18 cellular contexts compared by ENCODE assay signal in the genomic region with DNA sequence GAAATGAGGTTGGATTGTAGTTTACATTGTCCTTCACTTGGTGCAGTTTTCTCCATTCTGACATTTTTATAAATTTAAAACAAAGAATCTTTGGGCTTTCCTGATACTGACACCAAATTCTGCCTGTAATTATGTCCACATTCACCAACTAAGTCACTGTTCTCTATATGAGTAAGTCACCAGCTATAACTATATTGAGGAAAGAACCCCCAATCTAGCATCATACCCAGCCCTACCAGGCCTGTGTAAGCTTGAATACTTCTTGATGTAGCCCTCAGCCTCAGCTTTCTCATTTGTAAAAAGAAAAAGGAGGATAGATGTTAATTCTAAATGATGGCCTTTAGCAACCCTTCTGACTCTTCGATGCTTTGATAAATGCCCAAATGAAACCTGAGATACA.
DNase-seq lines count a peak whose midpoint lies in the region; ATAC-seq and TF ChIP-seq lines count a peak whose summit lies in the region.
"Had no signal": no experiment of that assay in that cellular context is flagged by ENCODE, and none has a peak within 500 bp of the region (broad histone marks: within the 10 kb centered on the region; RNA-seq: fewer than 3 reads in every experiment).

No MANE protein-coding gene starts in this region.

- H3K9me3 ChIP-seq in IMR-90 (ENCODE audit: control insufficient read depth, insufficient read depth, low read length): no peaks in the 10 kb centered on the region
- H3K9me3 ChIP-seq in SJSA1 (replicated peaks): no peaks in the 10 kb centered on the region; the same call in 1 of the 2 replicates
- H3K9me3 ChIP-seq: Caco-2 had no signal

- H3K27ac Mint-ChIP-seq in Calu3 (ENCODE audit: unreplicated experiment) (peak overlapping the region; percentile 80), T-cell (no peak overlapping the region), osteocyte (ENCODE audit: unreplicated experiment) (no peak overlapping the region)
- H3K27ac Mint-ChIP-seq: CD4-positive, alpha-beta T cell; GM23338 had no signal

- no peaks in the 10 kb centered on the region for H3K27me3 ChIP-seq in IMR-90 (ENCODE audit: control insufficient read depth, insufficient read depth, low read length)
- H3K27me3 ChIP-seq in SJSA1 (replicated peaks): no peaks in the 10 kb centered on the region
- H3K27me3 ChIP-seq in foreskin keratinocyte: no peaks in the 10 kb centered on the region

- H4K91ac ChIP-seq in IMR-90 (ENCODE audit: insufficient read depth, low read depth, low read length): peak overlapping the region; percentile 73

- H2BK15ac ChIP-seq in IMR-90 (ENCODE audit: low read depth, low read length): peak overlapping the region; percentile 55

- intact Hi-C loops in Calu3 (cut with micrococcal nuclease; ENCODE audit: unreplicated experiment): loop anchor here (10.0 kb wide), 1 partner anchor 193 kb away; no protein-coding TSS in a partner anchor
- intact Hi-C loops in IMR-90 (cut with micrococcal nuclease): loop anchor here (10.0 kb wide), 1 partner anchor 193 kb away; no protein-coding TSS in a partner anchor

- no peaks in the 10 kb centered on the region for H3K27me3 Mint-ChIP-seq in Calu3 (ENCODE audit: unreplicated experiment)
- peaks cover 0 to 12% of the 10 kb centered on the region in 2 donors for H3K27me3 Mint-ChIP-seq in T-cell
- H3K27me3 Mint-ChIP-seq in osteocyte (ENCODE audit: unreplicated experiment): no peaks in the 10 kb centered on the region

- no peak for DNase-seq in Calu3
- DNase-seq in IMR-90: no peak
- no peak for DNase-seq in SJSA1 (ENCODE audit: low read depth in 1 of 2, low spot score in 2 of 2)
- no peak for DNase-seq in foreskin keratinocyte
- no peak for DNase-seq in T-cell
- DNase-seq in osteocyte (ENCODE audit: extremely low spot score, unreplicated experiment): no peak
- DNase-seq in NCI-H526 treated with DMSO at 0.1 percent for 48 hours (lab: John Stamatoyannopoulos, UW): no peak
- DNase-seq: AML-193; Caco-2; CD4-positive, alpha-beta T cell; DMS153; DMS79 treated with DMSO at 0.1 percent for 48 hours; GF-D8; H7 had no signal

- H3K36me3 ChIP-seq in IMR-90 (ENCODE audit: control insufficient read depth, insufficient read depth, low read length) (no peaks in the 10 kb centered on the region), SJSA1 (no peaks in the 10 kb centered on the region)

- in situ Hi-C loops in IMR-90 (cut with MboI; ENCODE audit: low sequenced_read_pairs): no loop called here

- peak overlapping the region; percentile 54 to 80 for H4K8ac ChIP-seq in IMR-90 (ENCODE audit: low read depth in 2 of 2, low read length in 2 of 2)

- ATAC-seq in IMR-90 (ENCODE audit: low read depth) (no peak), foreskin keratinocyte (no peak), HG03469 (IDR thresholded peaks at IDR 0.05; ENCODE audit: unreplicated experiment) (no peak), T-cell (replicated peaks in 1 of 4) (no peak)
- ATAC-seq: GM23338, HCT116 had no signal

- 0 out of 2 replicates have a peak, but pooled peaks cover 2% of the 10 kb centered on the region for H3K9me1 ChIP-seq in IMR-90 (ENCODE audit: insufficient read depth, low read length)

- H3K27ac ChIP-seq in IMR-90 (ENCODE audit: insufficient read depth, low read length) (no peak overlapping the region), SJSA1 (peak overlapping the region; percentile 28), foreskin keratinocyte (peak overlapping the region; percentile 98)
- H3K27ac ChIP-seq: C4-2B had no signal

- no peak overlapping the region for H2AK9ac ChIP-seq in IMR-90 (replicated peaks; ENCODE audit: low read depth, low read length, poor library complexity)

- H3K36me3 Mint-ChIP-seq in Calu3 (ENCODE audit: insufficient read depth, unreplicated experiment) (peaks cover 10% of the 10 kb centered on the region), T-cell (no peaks in the 10 kb centered on the region), osteocyte (ENCODE audit: unreplicated experiment) (no peaks in the 10 kb centered on the region)

- peaks cover 7% of the 10 kb centered on the region; the same call in 1 of the 2 replicates for H3K4me1 ChIP-seq in IMR-90 (ENCODE audit: control insufficient read depth, insufficient read depth, low read length)
- H3K4me1 ChIP-seq in SJSA1 (replicated peaks): peaks cover 58% of the 10 kb centered on the region
- H3K4me1 ChIP-seq in foreskin keratinocyte: peaks cover 33% of the 10 kb centered on the region
- H3K4me1 ChIP-seq: Caco-2 had no signal

- peak overlapping the region; percentile 62 for H2BK5ac ChIP-seq in IMR-90 (ENCODE audit: low read depth, low read length, poor library complexity, severe bottlenecking)

- peak overlapping the region; percentile 94; the same call in 1 of the 2 replicates for H2BK20ac ChIP-seq in IMR-90 (ENCODE audit: low read depth, low read length)

- peak overlapping the region; percentile 86 for H2AK5ac ChIP-seq in IMR-90 (ENCODE audit: low read depth, low read length)

- no peak overlapping the region for H3K4me2 ChIP-seq in IMR-90 (ENCODE audit: low read depth, low read length)
- H3K4me2 ChIP-seq: GM23338 had no signal

- no peak for TF ChIP-seq POLR2A in IMR-90 (IDR thresholded peaks at IDR 0.05; ENCODE audit: low read depth, low read length)

- H3K4me3 ChIP-seq in IMR-90 (ENCODE audit: insufficient read depth, low read depth, low read length): no peak overlapping the region
- H3K4me3 ChIP-seq in SJSA1: no peak overlapping the region
- H3K4me3 ChIP-seq: GM23338 had no signal

- no peak for TF ChIP-seq CTCF in Calu3 (IDR thresholded peaks at IDR 0.05; ENCODE audit: unreplicated experiment)
- TF ChIP-seq CTCF in IMR-90 (conservative IDR thresholded peaks at IDR 0.05; ENCODE audit: low read depth, low read length): no peak
- TF ChIP-seq CTCF in foreskin keratinocyte (conservative IDR thresholded peaks at IDR 0.05): no peak
- TF ChIP-seq CTCF in osteocyte (IDR thresholded peaks at IDR 0.05): no peak

- H3K9ac ChIP-seq in IMR-90 (ENCODE audit: low read depth, low read length): no peak overlapping the region

- CTCF ChIA-PET in Calu3 (lab: Charles Lee): no interaction called here
- CTCF ChIA-PET in IMR-90 (lab: Yijun Ruan, JAX): interaction anchor here (0.5 kb wide), 1 partner anchor 53 kb away, joined by 3 read pairs; no protein-coding TSS in a partner anchor
- CTCF ChIA-PET in T-cell (lab: Charles Lee): no interaction called here

- POLR2A ChIA-PET in IMR-90 (lab: Charles Lee; ENCODE audit: unreplicated experiment) (no interaction called here), T-cell (lab: Charles Lee) (no interaction called here)

- H2BK120ac ChIP-seq in IMR-90 (ENCODE audit: low read depth, low read length): peak overlapping the region; percentile 92

- H4K20me1 ChIP-seq in IMR-90 (ENCODE audit: insufficient read depth, low read length): no peaks in the 10 kb centered on the region

- TF ChIP-seq RAD21 in IMR-90 (IDR thresholded peaks at IDR 0.05; ENCODE audit: low read length): no peak

- peak overlapping the region; percentile 81; the same call in 1 of the 2 replicates for H4K5ac ChIP-seq in IMR-90 (ENCODE audit: low read depth, low read length)

- H2AFZ ChIP-seq in IMR-90 (replicated peaks; ENCODE audit: low read length, poor library complexity): no peak overlapping the region
- H2AFZ ChIP-seq: GM23338 had no signal

- dilution Hi-C loops in IMR-90 (cut with HindIII; ENCODE audit: low sequenced_read_pairs, unreplicated experiment): no loop called here

- H3K56ac ChIP-seq in IMR-90 (ENCODE audit: extremely low read depth, insufficient read depth, low read length): no peak overlapping the region

- H3K9me3 Mint-ChIP-seq in Calu3 (ENCODE audit: low read depth, unreplicated experiment): peaks cover 3% of the 10 kb centered on the region
- no peaks in the 10 kb centered on the region for H3K9me3 Mint-ChIP-seq in T-cell
- H3K9me3 Mint-ChIP-seq in osteocyte (ENCODE audit: unreplicated experiment): peaks cover 4% of the 10 kb centered on the region
- H3K9me3 Mint-ChIP-seq: CD4-positive, alpha-beta T cell; GM23338 had no signal

- H3K18ac ChIP-seq in IMR-90 (ENCODE audit: low read depth, low read length): peak overlapping the region; percentile 94; the same call in 1 of the 2 replicates

- no peaks in the 10 kb centered on the region; a peak in 2 of 4 replicates for H3K79me1 ChIP-seq in IMR-90 (ENCODE audit: low read depth in 1 of 2, low read length in 2 of 2)

- peak overlapping the region; percentile 8; the same call in 1 of the 2 replicates for H3K23ac ChIP-seq in IMR-90 (ENCODE audit: low read depth, low read length)

- no CpG with 5 or more reads among the region's 1 CpG for WGBS in IMR-90 (ENCODE audit: extremely low coverage in 2 of 2, insufficient read length in 1 of 2), 2 experiments

- BruUV-seq in Calu3 (replicated peaks; lab: Mats Ljungman, UMichigan) (no TSS peak), IMR-90 (replicated peaks; lab: Mats Ljungman, UMichigan) (no TSS peak)

- H3K4me1 Mint-ChIP-seq in Calu3 (ENCODE audit: low read depth, unreplicated experiment): peaks cover 60% of the 10 kb centered on the region
- H3K4me1 Mint-ChIP-seq in T-cell: no peaks in the 10 kb centered on the region
- H3K4me1 Mint-ChIP-seq in osteocyte (ENCODE audit: unreplicated experiment): peaks cover 25% of the 10 kb centered on the region

- no peak overlapping the region for H3K4me3 Mint-ChIP-seq in Calu3 (ENCODE audit: low read depth, unreplicated experiment)
- H3K4me3 Mint-ChIP-seq in T-cell: no peak overlapping the region
- H3K4me3 Mint-ChIP-seq in osteocyte (ENCODE audit: unreplicated experiment): no peak overlapping the region
- H3K4me3 Mint-ChIP-seq: CD4-positive, alpha-beta T cell; GM23338 had no signal

- peak overlapping the region; percentile 67 for H3K14ac ChIP-seq in IMR-90 (replicated peaks; ENCODE audit: low read depth, low read length)

- peak overlapping the region; percentile 89; the same call in 1 of the 2 replicates for H3K4ac ChIP-seq in IMR-90 (ENCODE audit: low read depth, low read length)

TF ChIP-seq in IMR-90, 13 proteins besides CTCF, POLR2A, EP300 and RAD21 (continues in another document):
- TF ChIP-seq MAZ (IDR thresholded peaks at IDR 0.05; ENCODE audit: borderline replicate concordance, low read depth, low read length): no peak
- no peak for TF ChIP-seq USF2 (IDR thresholded peaks at IDR 0.05; ENCODE audit: low read depth, low read length)
- TF ChIP-seq BHLHE40 (IDR thresholded peaks at IDR 0.05; ENCODE audit: low read depth, low read length): no peak
